In genomic region chr7:142790056-142790455, GRCh38 we compare ENCODE assay signal across 1 cellular context.
TF ChIP-seq lines count a peak whose summit lies in the region.

No MANE protein-coding gene starts in this region.

TF ChIP-seq in SK-N-SH treated with all-trans-retinoic acid at 6 μM for 48 hours, 23 proteins besides CTCF, POLR2A, EP300 and RAD21 (continued from another document):
- TF ChIP-seq ISL1 (CRISPR knock-in tag; IDR thresholded peaks at IDR 0.05) (no peak), ARNTL (CRISPR knock-in tag; IDR thresholded peaks at IDR 0.05; ENCODE audit: borderline replicate concordance, low read depth) (no peak), TOX (CRISPR knock-in tag; IDR thresholded peaks at IDR 0.05; ENCODE audit: borderline replicate concordance) (no peak), CREB5 (CRISPR knock-in tag; IDR thresholded peaks at IDR 0.05; ENCODE audit: low read depth) (no peak), CSRNP3 (CRISPR knock-in tag; IDR thresholded peaks at IDR 0.05) (no peak), TCF4 (CRISPR knock-in tag; IDR thresholded peaks at IDR 0.05; ENCODE audit: borderline replicate concordance) (no peak)
